21 cellular contexts compared by ENCODE assay signal in the genomic region with DNA sequence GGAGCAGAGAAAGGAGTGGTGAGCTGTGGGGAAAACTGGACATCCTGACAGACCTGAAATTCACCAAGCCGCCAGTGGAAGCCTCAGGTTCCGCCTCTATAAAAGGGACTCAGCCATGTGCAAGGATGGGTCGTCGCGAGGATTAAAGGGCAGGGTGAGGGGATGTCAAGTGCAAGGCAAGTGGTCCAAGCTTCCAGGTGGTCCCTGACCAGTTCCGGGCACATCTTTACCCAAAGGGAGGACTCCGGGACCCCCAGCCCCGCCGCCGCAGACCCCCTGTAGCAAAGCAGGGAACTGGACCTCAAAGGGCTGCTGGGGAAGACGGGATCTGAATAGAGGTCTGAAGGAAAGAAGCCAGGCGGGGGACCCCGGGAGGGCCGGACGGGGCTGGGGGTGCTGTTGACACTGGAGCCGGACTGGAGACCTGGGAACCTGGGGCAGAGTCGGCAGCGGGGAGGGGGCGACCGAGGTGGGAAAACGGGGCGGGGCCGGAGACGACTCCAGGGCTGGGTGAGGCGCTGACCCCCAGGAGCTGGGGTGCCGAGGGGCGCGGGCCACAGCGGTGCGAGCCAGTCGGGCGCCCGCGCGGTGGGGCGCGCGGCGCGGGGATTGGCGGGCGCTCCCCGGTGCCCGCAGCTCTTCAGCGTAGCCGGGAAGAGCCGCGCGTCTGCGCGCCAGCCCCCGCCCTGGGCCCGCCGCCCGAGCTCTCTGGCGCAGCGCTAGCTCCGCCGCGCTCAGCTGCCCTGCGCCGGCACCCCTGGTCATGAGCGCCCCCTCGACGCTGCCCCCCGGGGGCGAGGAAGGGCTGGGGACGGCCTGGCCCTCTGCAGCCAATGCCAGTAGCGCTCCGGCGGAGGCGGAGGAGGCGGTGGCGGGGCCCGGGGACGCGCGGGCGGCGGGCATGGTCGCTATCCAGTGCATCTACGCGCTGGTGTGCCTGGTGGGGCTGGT. TPM values are rescaled to one million over a fixed set of nuclear protein-coding genes. Genes with fewer than 3 reads are reported as not detected.
DNase-seq lines count a peak whose midpoint lies in the region; ATAC-seq and TF ChIP-seq lines count a peak whose summit lies in the region.
"Had no signal": no experiment of that assay in that cellular context is flagged by ENCODE, and none has a peak within 500 bp of the region (broad histone marks: within the 10 kb centered on the region; RNA-seq: fewer than 3 reads in every experiment).

A gene with protein sequence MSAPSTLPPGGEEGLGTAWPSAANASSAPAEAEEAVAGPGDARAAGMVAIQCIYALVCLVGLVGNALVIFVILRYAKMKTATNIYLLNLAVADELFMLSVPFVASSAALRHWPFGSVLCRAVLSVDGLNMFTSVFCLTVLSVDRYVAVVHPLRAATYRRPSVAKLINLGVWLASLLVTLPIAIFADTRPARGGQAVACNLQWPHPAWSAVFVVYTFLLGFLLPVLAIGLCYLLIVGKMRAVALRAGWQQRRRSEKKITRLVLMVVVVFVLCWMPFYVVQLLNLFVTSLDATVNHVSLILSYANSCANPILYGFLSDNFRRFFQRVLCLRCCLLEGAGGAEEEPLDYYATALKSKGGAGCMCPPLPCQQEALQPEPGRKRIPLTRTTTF (plus strand): TSS at position 592 of the 951 bp plus-strand sequence. CDS start 172 bp downstream, at position 764.

- H3K4me1 ChIP-seq in Panc1 (ENCODE audit: control insufficient read depth, insufficient read depth, low read length) = no peaks in the 10 kb centered on the region
- peaks cover 0 to 16% (median 11%) of the 10 kb centered on the region in 4 donors for H3K4me1 ChIP-seq in esophagus muscularis mucosa
- H3K4me1 ChIP-seq in lower lobe of right lung = no peaks in the 10 kb centered on the region
- H3K4me1 ChIP-seq in thoracic aorta (ENCODE audit: control insufficient read depth in 1 of 2, low read depth in 2 of 2) = no peaks in the 10 kb centered on the region
- H3K4me1 ChIP-seq: BE2C had no signal

- H3K9me3 ChIP-seq in Panc1 (ENCODE audit: control insufficient read depth, insufficient read depth, low read depth, low read length) = no peaks in the 10 kb centered on the region
- H3K9me3 ChIP-seq in esophagus muscularis mucosa = no peaks in the 10 kb centered on the region
- no peaks in the 10 kb centered on the region for H3K9me3 ChIP-seq in lower lobe of right lung
- no peaks in the 10 kb centered on the region for H3K9me3 ChIP-seq in thoracic aorta
- H3K9me3 ChIP-seq in T-helper 17 cell (ENCODE audit: control insufficient read depth, low read length, poor library complexity, severe bottlenecking) = no peaks in the 10 kb centered on the region
- H3K9me3 ChIP-seq: BE2C, spleen had no signal

- TF ChIP-seq POLR2A in esophagus muscularis mucosa (IDR thresholded peaks at IDR 0.05; ENCODE audit: low read depth) = no peak

- H3K36me3 ChIP-seq in Panc1 (ENCODE audit: control insufficient read depth, insufficient read depth, low read length) (no peaks in the 10 kb centered on the region), esophagus muscularis mucosa (no peaks in the 10 kb centered on the region), lower lobe of right lung (no peaks in the 10 kb centered on the region), thoracic aorta (no peaks in the 10 kb centered on the region)
- H3K36me3 ChIP-seq: BE2C, spleen had no signal

- TF ChIP-seq CTCF in Panc1 (IDR thresholded peaks at IDR 0.05) (no peak), esophagus muscularis mucosa (IDR thresholded peaks at IDR 0.05) (no peak), lower lobe of right lung (IDR thresholded peaks at IDR 0.05) (no peak), thoracic aorta (IDR thresholded peaks at IDR 0.05) (no peak), GM13977 (IDR thresholded peaks at IDR 0.05; ENCODE audit: extremely low read depth, insufficient read depth, missing control alignments) (no peak)

- no TSS peak for BruUV-seq in Panc1 (replicated peaks; lab: Mats Ljungman, UMichigan)

- in situ Hi-C loops in Panc1 (cut with HindIII; ENCODE audit: low pct_unique_long_range_greater_than_20kb, low sequenced_read_pairs) (no loop called here), GM13977 (cut with MboI; ENCODE audit: low pct_unique_long_range_greater_than_20kb, low sequenced_read_pairs, unreplicated experiment) (no loop called here)

- POLR2A ChIA-PET in Panc1 (lab: Charles Lee) = no interaction called here

- H3K4me3 Mint-ChIP-seq in T-helper 17 cell = no peak within 1 kb of the TSS
- H3K4me3 Mint-ChIP-seq: activated CD4-positive, alpha-beta T cell treated with anti-CD3 and anti-CD28 coated beads for 36 hours; activated naive CD4-positive, alpha-beta T cell treated with anti-CD3 and anti-CD28 coated beads, Interleukin-2, amount 10 ng/mL, durations not matched to agents 7 days and 5 days; effector memory CD8-positive, alpha-beta T cell; T-helper 2 cell treated with Interferon-gamma antibody and Interleukin-4, amounts not matched to agents 5 μg/mL and 100 μg/mL, for 36 hours had no signal

- H3K27me3 Mint-ChIP-seq in T-helper 17 cell = peaks cover 69% of the 10 kb centered on the region

- CTCF ChIA-PET in Panc1 (lab: Charles Lee) = no interaction called here

- H3K27ac Mint-ChIP-seq in T-helper 17 cell = no peak within 1 kb of the TSS
- H3K27ac Mint-ChIP-seq: activated CD4-positive, alpha-beta T cell treated with anti-CD3 and anti-CD28 coated beads for 36 hours; activated naive CD4-positive, alpha-beta T cell treated with anti-CD3 and anti-CD28 coated beads, Interleukin-2, amount 10 ng/mL, durations not matched to agents 7 days and 5 days; effector memory CD8-positive, alpha-beta T cell; T-helper 2 cell treated with Interferon-gamma antibody and Interleukin-4, amounts not matched to agents 5 μg/mL and 100 μg/mL, for 36 hours had no signal

- no peak within 1 kb of the TSS for H3K4me3 ChIP-seq in Panc1 (ENCODE audit: low read depth in 2 of 2, low read length in 2 of 2)
- peak within 1 kb of the TSS; percentile 14 to 36 (median 26) for H3K4me3 ChIP-seq in esophagus muscularis mucosa
- peak within 1 kb of the TSS; percentile 17 for H3K4me3 ChIP-seq in lower lobe of right lung
- peak within 1 kb of the TSS; percentile 45 for H3K4me3 ChIP-seq in thoracic aorta

- H3K27ac ChIP-seq in Panc1 (ENCODE audit: low read length) = no peak within 1 kb of the TSS
- no peak within 1 kb of the TSS for H3K27ac ChIP-seq in esophagus muscularis mucosa (replicated peaks in 1 of 4)
- H3K27ac ChIP-seq in lower lobe of right lung = no peak within 1 kb of the TSS
- no peak within 1 kb of the TSS for H3K27ac ChIP-seq in thoracic aorta
- H3K27ac ChIP-seq: KMS-11, spleen had no signal

- DNase-seq in Panc1 (ENCODE audit: low read depth, low spot score) (no peak), esophagus muscularis mucosa (ENCODE audit: extremely low spot score) (no peak), lower lobe of right lung (no peak), thoracic aorta (ENCODE audit: low spot score) (no peak), T-helper 17 cell (no peak), GM13977 (ENCODE audit: low spot score) (no peak)
- DNase-seq: activated CD4-positive, alpha-beta T cell treated with anti-CD3 and anti-CD28 coated beads for 36 hours; activated CD8-positive, alpha-beta memory T cell treated with anti-CD3 and anti-CD28 coated beads, Interleukin-2, amount 50 U/mL, for 4 hours; activated naive CD4-positive, alpha-beta T cell treated with anti-CD3 and anti-CD28 coated beads, Interleukin-2, amount 10 ng/mL, durations not matched to agents 7 days and 5 days; BE2C; effector memory CD8-positive, alpha-beta T cell; foreskin melanocyte; NCI-H1092 treated with DMSO at 0.1 percent for 48 hours; SIG-M5; spleen had no signal

- no peak for TF ChIP-seq EP300 in esophagus muscularis mucosa (IDR thresholded peaks at IDR 0.05)

- peaks cover 11% of the 10 kb centered on the region for H3K27me3 ChIP-seq in Panc1 (ENCODE audit: control insufficient read depth, insufficient read depth, low read length)
- peaks cover 0 to 61% (median 6%) of the 10 kb centered on the region in 4 donors for H3K27me3 ChIP-seq in esophagus muscularis mucosa
- H3K27me3 ChIP-seq in lower lobe of right lung (ENCODE audit: low read depth) = peaks cover 31% of the 10 kb centered on the region
- H3K27me3 ChIP-seq in thoracic aorta (replicated peaks; ENCODE audit: insufficient read depth) = no peaks in the 10 kb centered on the region
- H3K27me3 ChIP-seq: BE2C had no signal

- H3K36me3 Mint-ChIP-seq in T-helper 17 cell (ENCODE audit: low read depth) = peaks cover 3% of the 10 kb centered on the region
- H3K36me3 Mint-ChIP-seq: activated naive CD4-positive, alpha-beta T cell treated with anti-CD3 and anti-CD28 coated beads, Interleukin-2, amount 10 ng/mL, durations not matched to agents 7 days and 5 days; brain had no signal

- ATAC-seq in Panc1 = 0 out of 2 replicates have a peak, but pooled peaks have one; percentile 24
- ATAC-seq in lower lobe of right lung = no peak
- ATAC-seq in thoracic aorta (ENCODE audit: insufficient number of reproducible peaks, low FRiP score, low read depth) = no peak
- no peak for ATAC-seq in T-helper 17 cell
- no peak for ATAC-seq in GM19035 (IDR thresholded peaks at IDR 0.05; ENCODE audit: unreplicated experiment)
- ATAC-seq: activated CD4-positive, alpha-beta T cell treated with anti-CD3 and anti-CD28 coated beads for 36 hours; effector memory CD8-positive, alpha-beta T cell had no signal

- 36% methylated on average over 28 of the region's 83 CpGs for WGBS in esophagus muscularis mucosa

- intact Hi-C loops in Panc1 (cut with micrococcal nuclease; ENCODE audit: unreplicated experiment) = no loop called here
- intact Hi-C loops in esophagus muscularis mucosa (cut with DNase I) = no loop called here
- intact Hi-C loops in lower lobe of right lung (cut with DNase I) = no loop called here

- no peaks in the 10 kb centered on the region for H3K4me1 Mint-ChIP-seq in T-helper 17 cell
- H3K4me1 Mint-ChIP-seq: activated CD4-positive, alpha-beta T cell treated with anti-CD3 and anti-CD28 coated beads for 36 hours; activated naive CD4-positive, alpha-beta T cell treated with anti-CD3 and anti-CD28 coated beads, Interleukin-2, amount 10 ng/mL, durations not matched to agents 7 days and 5 days; brain had no signal

RNA-seq across cellular contexts. Expression of the gene that starts here (rescaled TPM):
- not detected for total RNA-seq in Panc1 (2021; ENCODE audit: unreplicated experiment)
- not detected for polyA plus RNA-seq in Panc1 (2012; ENCODE audit: insufficient read length)
- total RNA-seq in esophagus muscularis mucosa = not detected
- 0.35 TPM for total RNA-seq in lower lobe of right lung
- total RNA-seq in thoracic aorta = not detected
- total RNA-seq in T-helper 17 cell = not detected
- total RNA-seq: activated CD4-positive, alpha-beta T cell treated with anti-CD3 and anti-CD28 coated beads for 36 hours; osteocyte; spleen had no signal
- polyA plus RNA-seq: keratinocyte, spleen had no signal

Comparison
In these comparisons a context has a peak if more than half of its experiments do, and no peak if none do; other contexts are left out.
1. Peak in ATAC-seq in Panc1; RNA of the gene not detected or under 1 TPM.
2. H3K4me3 ChIP-seq: peak in esophagus muscularis mucosa (4 of 4), lower lobe of right lung (single experiment) and thoracic aorta (single experiment); none in Panc1 (0 of 2).